In genomic region chrX:71367396-71367795, GRCh38 we compare ENCODE assay signal across 8 cellular contexts. TPM values are rescaled to one million over a fixed set of nuclear protein-coding genes. Genes with fewer than 3 reads are reported as not detected.
DNase-seq lines count a peak whose midpoint lies in the region; ATAC-seq and TF ChIP-seq lines count a peak whose summit lies in the region.

No MANE protein-coding gene starts in this region.

- WGBS in right cardiac atrium: 29% methylated on average over 14 of the region's 14 CpGs

- in situ Hi-C loops in ACHN (cut with HindIII; ENCODE audit: low pct_ligation_motif_present, low pct_unique_long_range_greater_than_20kb, low sequenced_read_pairs): no loop called here

- TF ChIP-seq CTCF in HCT116 (IDR thresholded peaks at IDR 0.05 in 2 of 3, conservative IDR thresholded peaks at IDR 0.05 in 1 of 3; ENCODE audit: borderline replicate concordance in 1 of 3, insufficient read depth in 1 of 3, low read depth in 2 of 3, low read length in 2 of 3): no peak
- TF ChIP-seq CTCF in activated CD8-positive, alpha-beta T cell treated with anti-CD3 and anti-CD28 coated beads for 36 hours (IDR thresholded peaks at IDR 0.05): no peak

- RAD21 ChIA-PET in HCT116 (lab: Charles Lee; ENCODE audit: low non-redundant PET in 1 of 2, low total read pairs in 2 of 2, uncharacterized antibody in 2 of 2, unreplicated experiment in 2 of 2): no interaction called here

- ATAC-seq in HCT116 (no peak), right cardiac atrium (no peak), HG03095 (IDR thresholded peaks at IDR 0.05; ENCODE audit: unreplicated experiment) (no peak), HG03469 (IDR thresholded peaks at IDR 0.05; ENCODE audit: unreplicated experiment) (no peak)
- ATAC-seq in activated CD8-positive, alpha-beta T cell treated with anti-CD3 and anti-CD28 coated beads for 36 hours: no peak

- H3K27ac Mint-ChIP-seq in activated CD8-positive, alpha-beta T cell treated with anti-CD3 and anti-CD28 coated beads for 36 hours: peak overlapping the region; percentile 98

- H3K9me3 Mint-ChIP-seq in activated CD8-positive, alpha-beta T cell treated with anti-CD3 and anti-CD28 coated beads for 36 hours: no peaks in the 10 kb centered on the region

- H3K36me3 Mint-ChIP-seq in activated CD8-positive, alpha-beta T cell treated with anti-CD3 and anti-CD28 coated beads for 36 hours (ENCODE audit: low read depth): peaks cover 32% of the 10 kb centered on the region

- no peak overlapping the region for H2AFZ ChIP-seq in HCT116 (ENCODE audit: low read depth, low read length, poor library complexity, severe bottlenecking)

- no peaks in the 10 kb centered on the region for H3K27me3 Mint-ChIP-seq in activated CD8-positive, alpha-beta T cell treated with anti-CD3 and anti-CD28 coated beads for 36 hours

- H3K4me1 Mint-ChIP-seq in activated CD8-positive, alpha-beta T cell treated with anti-CD3 and anti-CD28 coated beads for 36 hours (ENCODE audit: low read depth): peaks cover 26% of the 10 kb centered on the region

- H3K4me3 Mint-ChIP-seq in activated CD8-positive, alpha-beta T cell treated with anti-CD3 and anti-CD28 coated beads for 36 hours: peak overlapping the region; percentile 94

- peaks cover 45% of the 10 kb centered on the region for H3K79me2 ChIP-seq in HCT116 (ENCODE audit: insufficient read depth, low read length)

- no peaks in the 10 kb centered on the region for H4K20me1 ChIP-seq in HCT116 (ENCODE audit: insufficient read depth)

- H3K27ac ChIP-seq in HCT116 (ENCODE audit: low read depth, low read length) (peak overlapping the region; percentile 86), right cardiac atrium (ENCODE audit: low read length) (no peak overlapping the region)

- DNase-seq in HCT116 (ENCODE audit: low read depth, low spot score): no peak
- DNase-seq in activated CD8-positive, alpha-beta T cell treated with anti-CD3 and anti-CD28 coated beads for 36 hours: peak; percentile 44
- no peak for DNase-seq in right cardiac atrium
- DNase-seq in stimulated activated CD4-positive, alpha-beta T cell treated with anti-CD3 and anti-CD28 coated beads, Interleukin-1b, Interleukin-23, amount 100 ng/mL, for 48 hours: peak; percentile 15
- DNase-seq in ACHN: no peak
- DNase-seq in NCI-H128 (lab: John Stamatoyannopoulos, UW; ENCODE audit: unreplicated experiment): no peak

- intact Hi-C loops in HCT116 (cut with micrococcal nuclease): no loop called here
- intact Hi-C loops in activated CD8-positive, alpha-beta T cell treated with anti-CD3 and anti-CD28 coated beads for 36 hours (cut with micrococcal nuclease): loop anchor here (5.0 kb wide), 2 partner anchors 85 to 165 kb away; partner anchors contain the start of genes NONO and OGT
- intact Hi-C loops in right cardiac atrium (cut with DNase I): loop anchor here in 1 of 4 donors (10.0 kb wide), 1 partner anchor 113 kb away; the partner anchor contains the start of gene ZMYM3

- TF ChIP-seq POLR2A in HCT116 (IDR thresholded peaks at IDR 0.05; ENCODE audit: borderline replicate concordance, extremely low read depth, insufficient read depth, insufficient read length): no peak

- BruUV-seq in HCT116 (replicated peaks; lab: Mats Ljungman, UMichigan): no TSS peak

- H3K9me2 ChIP-seq in HCT116 (ENCODE audit: insufficient read depth): no peaks in the 10 kb centered on the region

- CTCF ChIA-PET in HCT116 (lab: Charles Lee): no interaction called here
- CTCF ChIA-PET in activated CD8-positive, alpha-beta T cell treated with anti-CD3 and anti-CD28 coated beads for 36 hours (lab: Charles Lee): no interaction called here

- H3K4me3 ChIP-seq in HCT116 (replicated peaks in 1 of 2; ENCODE audit: low read depth in 1 of 2, low read length in 2 of 2) (peak overlapping the region; percentile 80 to 84), right cardiac atrium (ENCODE audit: low read length) (peak overlapping the region; percentile 87)

- H3K9me3 ChIP-seq in HCT116 (ENCODE audit: control insufficient read depth in 1 of 2, insufficient read depth in 1 of 2, low read depth in 1 of 2, low read length in 2 of 2) (no peaks in the 10 kb centered on the region), right cardiac atrium (ENCODE audit: control insufficient read depth, low read length) (no peaks in the 10 kb centered on the region)

- POLR2A ChIA-PET in HCT116 (lab: Charles Lee): no interaction called here
- POLR2A ChIA-PET in activated CD8-positive, alpha-beta T cell treated with anti-CD3 and anti-CD28 coated beads for 36 hours (lab: Charles Lee): interaction anchor here (1.0 to 2.9 kb wide), 2 partner anchors 84 to 111 kb away, joined by 3 to 19 read pairs; partner anchors contain the start of gene NONO

- peak overlapping the region; percentile 89 for H3K9ac ChIP-seq in HCT116 (ENCODE audit: low read length)

- no peaks in the 10 kb centered on the region for H3K27me3 ChIP-seq in HCT116 (ENCODE audit: insufficient read depth, low read length)
- H3K27me3 ChIP-seq in right cardiac atrium (ENCODE audit: control insufficient read depth, insufficient read depth): no peaks in the 10 kb centered on the region

- peaks cover 3 to 15% of the 10 kb centered on the region in 2 experiments; a peak in 2 of 4 replicates for H3K4me1 ChIP-seq in HCT116 (ENCODE audit: control insufficient read depth in 1 of 2, insufficient read depth in 2 of 2, low read length in 2 of 2)
- H3K4me1 ChIP-seq in right cardiac atrium (ENCODE audit: control insufficient read depth, insufficient read depth, low read length): no peaks in the 10 kb centered on the region

- peak overlapping the region; percentile 83 for H3K4me2 ChIP-seq in HCT116 (ENCODE audit: low read length)

- TF ChIP-seq RAD21 in HCT116 (IDR thresholded peaks at IDR 0.05; ENCODE audit: low read depth): no peak

- peaks cover 0 to 7% of the 10 kb centered on the region in 2 experiments; a peak in 1 of 4 replicates for H3K36me3 ChIP-seq in HCT116 (ENCODE audit: control insufficient read depth in 1 of 2, insufficient read depth in 2 of 2, low read length in 2 of 2)

TF ChIP-seq in HCT116, 20 proteins besides CTCF, POLR2A, EP300 and RAD21:
- no peak for TF ChIP-seq JUND (IDR thresholded peaks at IDR 0.05)

RNA-seq across cellular contexts. Expression of gene TAF1, which starts 1.2 kb away (rescaled TPM):
- 27.7 TPM for total RNA-seq in HCT116 (2021; ENCODE audit: unreplicated experiment)
- polyA plus RNA-seq in HCT116 (2012): 27.5 and 28.3 TPM in 2 replicates
- 10 to 100 TPM; 26.8 to 30.9 TPM for total RNA-seq in activated CD8-positive, alpha-beta T cell treated with anti-CD3 and anti-CD28 coated beads for 36 hours
- 10 to 100 TPM; 21.2 to 22.8 (median 22.1) TPM for total RNA-seq in right cardiac atrium
- 8.6 TPM for polyA plus RNA-seq in right cardiac atrium

Comparison
In these comparisons a context has a peak if more than half of its experiments do, and no peak if none do; other contexts are left out.
1. DNase-seq: peak in activated CD8-positive, alpha-beta T cell treated with anti-CD3 and anti-CD28 coated beads for 36 hours (single experiment) and stimulated activated CD4-positive, alpha-beta T cell treated with anti-CD3 and anti-CD28 coated beads, Interleukin-1b, Interleukin-23, amount 100 ng/mL, for 48 hours (single experiment); none in HCT116 (single experiment), right cardiac atrium (0 of 3), ACHN (single experiment) and NCI-H128 (single experiment).